In genomic region chr7:24729365-24730017, GRCh38 we compare ENCODE assay signal across 18 cellular contexts. TPM values are rescaled to one million over a fixed set of nuclear protein-coding genes. Genes with fewer than 3 reads are reported as not detected.
DNase-seq lines count a peak whose midpoint lies in the region; ATAC-seq and TF ChIP-seq lines count a peak whose summit lies in the region.
"Had no signal": no experiment of that assay in that cellular context is flagged by ENCODE, and none has a peak within 500 bp of the region (broad histone marks: within the 10 kb centered on the region; RNA-seq: fewer than 3 reads in every experiment).

No MANE protein-coding gene starts in this region.

- peak overlapping the region; percentile 9; the same call in 1 of the 2 replicates for H3K27ac ChIP-seq in RWPE1
- H3K27ac ChIP-seq: skin epidermis had no signal

- POLR2A ChIA-PET in RWPE1 (lab: Yijun Ruan, JAX; ENCODE audit: low non-redundant PET) = no interaction called here

- CTCF ChIA-PET in RWPE1 (lab: Yijun Ruan, JAX) = no interaction called here

- H3K4me1 Mint-ChIP-seq in progenitor cell of endocrine pancreas (ENCODE audit: low read depth) = peaks cover 2% of the 10 kb centered on the region
- H3K4me1 Mint-ChIP-seq in activated T-cell treated with anti-CD3 and anti-CD28 coated beads, Interleukin-2, amount 50 U/mL, for 24 hours (ENCODE audit: low read depth) = peaks cover 30% of the 10 kb centered on the region

- intact Hi-C loops in cardiac septum (cut with DNase I) = no loop called here

- peak; percentile 54 for DNase-seq in COR-L47 (lab: John Stamatoyannopoulos, UW)
- DNase-seq in RWPE1 (ENCODE audit: low spot score) = no peak
- peak; percentile 50 for DNase-seq in cardiac septum (ENCODE audit: low spot score)
- no peak for DNase-seq in progenitor cell of endocrine pancreas (ENCODE audit: low spot score, unreplicated experiment)
- no peak for DNase-seq in NCI-H187 (lab: John Stamatoyannopoulos, UW)
- no peak for DNase-seq in activated T-cell treated with anti-CD3 and anti-CD28 coated beads, Interleukin-2, amount 50 U/mL, for 24 hours
- DNase-seq: activated CD8-positive, alpha-beta memory T cell treated with anti-CD3 and anti-CD28 coated beads for 24 hours; CD8-positive, alpha-beta memory T cell; foreskin melanocyte; HCEC 1CT; Kasumi-1; kidney; natural killer cell; NCI-H1417; NCI-H524 had no signal

- TF ChIP-seq CTCF in RWPE1 (conservative IDR thresholded peaks at IDR 0.05; ENCODE audit: low read depth) (no peak), progenitor cell of endocrine pancreas (IDR thresholded peaks at IDR 0.05; ENCODE audit: unreplicated experiment) (no peak)

- H3K36me3 Mint-ChIP-seq in progenitor cell of endocrine pancreas (ENCODE audit: insufficient read depth) = peaks cover 1% of the 10 kb centered on the region
- no peaks in the 10 kb centered on the region for H3K36me3 Mint-ChIP-seq in activated T-cell treated with anti-CD3 and anti-CD28 coated beads, Interleukin-2, amount 50 U/mL, for 24 hours (ENCODE audit: low read depth)
- H3K36me3 Mint-ChIP-seq: mesothelial cell of epicardium, natural killer cell had no signal

- no peak for ATAC-seq in GM21717 (IDR thresholded peaks at IDR 0.05; ENCODE audit: unreplicated experiment)
- ATAC-seq: natural killer cell had no signal

- H3K27ac Mint-ChIP-seq in progenitor cell of endocrine pancreas = peak overlapping the region; percentile 12
- H3K27ac Mint-ChIP-seq in activated T-cell treated with anti-CD3 and anti-CD28 coated beads, Interleukin-2, amount 50 U/mL, for 24 hours = no peak overlapping the region
- H3K27ac Mint-ChIP-seq: mesothelial cell of epicardium, natural killer cell had no signal

- H3K4me3 Mint-ChIP-seq in progenitor cell of endocrine pancreas (ENCODE audit: low read depth) = no peak overlapping the region
- H3K4me3 Mint-ChIP-seq in activated T-cell treated with anti-CD3 and anti-CD28 coated beads, Interleukin-2, amount 50 U/mL, for 24 hours = no peak overlapping the region
- H3K4me3 Mint-ChIP-seq: CD8-positive, alpha-beta memory T cell; mesothelial cell of epicardium; natural killer cell had no signal

- H3K9me3 Mint-ChIP-seq in progenitor cell of endocrine pancreas (ENCODE audit: low read depth) = peaks cover 4% of the 10 kb centered on the region
- no peaks in the 10 kb centered on the region for H3K9me3 Mint-ChIP-seq in activated T-cell treated with anti-CD3 and anti-CD28 coated beads, Interleukin-2, amount 50 U/mL, for 24 hours
- H3K9me3 Mint-ChIP-seq: natural killer cell had no signal

- no peaks in the 10 kb centered on the region for H3K27me3 Mint-ChIP-seq in progenitor cell of endocrine pancreas
- H3K27me3 Mint-ChIP-seq in activated T-cell treated with anti-CD3 and anti-CD28 coated beads, Interleukin-2, amount 50 U/mL, for 24 hours = peaks cover 37% of the 10 kb centered on the region

RNA-seq across cellular contexts. Expression of gene GSDME, which starts 27.8 kb away (rescaled TPM):
- total RNA-seq in cardiac septum (7.5 TPM), progenitor cell of endocrine pancreas (22.3 and 25.0 TPM in 2 replicates)

Comparison
In these comparisons a context has a peak if more than half of its experiments do, and no peak if none do; other contexts are left out.
1. DNase-seq: peak in COR-L47 (single experiment) and cardiac septum (single experiment); none in RWPE1 (single experiment), progenitor cell of endocrine pancreas (single experiment), NCI-H187 (0 of 2) and activated T-cell treated with anti-CD3 and anti-CD28 coated beads, Interleukin-2, amount 50 U/mL, for 24 hours (single experiment).